Comparison of ENCODE assay signal across 2 cellular contexts in the genomic region with DNA sequence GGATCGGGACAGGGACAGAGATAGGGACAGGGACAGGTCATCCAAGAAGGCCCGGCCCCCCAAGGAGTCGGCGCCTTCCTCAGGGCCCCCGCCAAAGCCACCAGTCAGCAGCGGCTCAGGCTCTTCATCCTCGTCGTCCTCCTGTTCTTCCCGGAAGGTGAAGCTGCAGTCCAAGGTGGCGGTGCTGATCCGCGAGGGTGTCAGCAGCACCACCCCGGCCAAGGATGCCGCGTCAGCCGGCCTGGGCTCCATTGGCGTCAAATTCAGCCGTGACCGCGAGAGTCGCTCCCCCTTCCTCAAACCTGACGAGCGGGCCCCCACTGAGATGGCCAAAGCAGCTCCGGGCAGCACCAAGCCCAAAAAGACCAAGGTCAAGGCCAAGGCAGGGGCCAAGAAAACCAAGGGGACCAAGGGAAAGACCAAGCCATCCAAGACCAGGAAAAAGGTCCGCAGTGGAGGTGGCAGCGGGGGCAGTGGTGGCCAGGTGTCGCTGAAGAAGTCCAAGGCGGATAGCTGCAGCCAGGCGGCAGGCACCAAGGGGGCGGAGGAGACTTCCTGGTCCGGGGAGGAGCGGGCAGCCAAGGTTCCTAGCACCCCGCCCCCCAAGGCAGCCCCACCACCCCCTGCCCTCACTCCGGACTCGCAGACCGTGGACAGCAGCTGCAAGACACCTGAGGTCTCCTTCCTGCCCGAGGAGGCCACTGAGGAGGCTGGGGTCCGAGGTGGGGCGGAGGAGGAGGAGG.
TF ChIP-seq lines count a peak whose summit lies in the region.

No MANE protein-coding gene starts in this region.

TF ChIP-seq in PFSK-1, 5 proteins besides CTCF, POLR2A, EP300 and RAD21:
- TF ChIP-seq, protein P1, sequence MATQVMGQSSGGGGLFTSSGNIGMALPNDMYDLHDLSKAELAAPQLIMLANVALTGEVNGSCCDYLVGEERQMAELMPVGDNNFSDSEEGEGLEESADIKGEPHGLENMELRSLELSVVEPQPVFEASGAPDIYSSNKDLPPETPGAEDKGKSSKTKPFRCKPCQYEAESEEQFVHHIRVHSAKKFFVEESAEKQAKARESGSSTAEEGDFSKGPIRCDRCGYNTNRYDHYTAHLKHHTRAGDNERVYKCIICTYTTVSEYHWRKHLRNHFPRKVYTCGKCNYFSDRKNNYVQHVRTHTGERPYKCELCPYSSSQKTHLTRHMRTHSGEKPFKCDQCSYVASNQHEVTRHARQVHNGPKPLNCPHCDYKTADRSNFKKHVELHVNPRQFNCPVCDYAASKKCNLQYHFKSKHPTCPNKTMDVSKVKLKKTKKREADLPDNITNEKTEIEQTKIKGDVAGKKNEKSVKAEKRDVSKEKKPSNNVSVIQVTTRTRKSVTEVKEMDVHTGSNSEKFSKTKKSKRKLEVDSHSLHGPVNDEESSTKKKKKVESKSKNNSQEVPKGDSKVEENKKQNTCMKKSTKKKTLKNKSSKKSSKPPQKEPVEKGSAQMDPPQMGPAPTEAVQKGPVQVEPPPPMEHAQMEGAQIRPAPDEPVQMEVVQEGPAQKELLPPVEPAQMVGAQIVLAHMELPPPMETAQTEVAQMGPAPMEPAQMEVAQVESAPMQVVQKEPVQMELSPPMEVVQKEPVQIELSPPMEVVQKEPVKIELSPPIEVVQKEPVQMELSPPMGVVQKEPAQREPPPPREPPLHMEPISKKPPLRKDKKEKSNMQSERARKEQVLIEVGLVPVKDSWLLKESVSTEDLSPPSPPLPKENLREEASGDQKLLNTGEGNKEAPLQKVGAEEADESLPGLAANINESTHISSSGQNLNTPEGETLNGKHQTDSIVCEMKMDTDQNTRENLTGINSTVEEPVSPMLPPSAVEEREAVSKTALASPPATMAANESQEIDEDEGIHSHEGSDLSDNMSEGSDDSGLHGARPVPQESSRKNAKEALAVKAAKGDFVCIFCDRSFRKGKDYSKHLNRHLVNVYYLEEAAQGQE (IDR thresholded peaks at IDR 0.05; ENCODE audit: insufficient read depth in 1 of 2, low read depth in 2 of 2, low read length in 2 of 2) = no peak
- 0 out of 2 replicates have a peak, but pooled peaks have one; percentile 33 for TF ChIP-seq POLR2AphosphoS5 (IDR thresholded peaks at IDR 0.05; ENCODE audit: low read depth, low read length)

TF ChIP-seq in H1, 55 proteins besides CTCF, POLR2A, EP300 and RAD21:
- TF ChIP-seq CHD1 (IDR thresholded peaks at IDR 0.05; ENCODE audit: low read depth, low read length) (no peak), MAX (IDR thresholded peaks at IDR 0.05) (no peak), KDM5A (IDR thresholded peaks at IDR 0.05; ENCODE audit: low read length) (no peak), BACH1 (IDR thresholded peaks at IDR 0.05; ENCODE audit: low read length) (no peak), TBP (IDR thresholded peaks at IDR 0.05; ENCODE audit: low read depth, low read length) (no peak), SIN3A (conservative IDR thresholded peaks at IDR 0.05 in 1 of 2, IDR thresholded peaks at IDR 0.05 in 1 of 2; ENCODE audit: low read depth in 1 of 2, low read length in 2 of 2) (no peak)
TF ChIP-seq in H1: peak in this region for 0.
